1 cellular context compared by ENCODE assay signal in the genomic region with DNA sequence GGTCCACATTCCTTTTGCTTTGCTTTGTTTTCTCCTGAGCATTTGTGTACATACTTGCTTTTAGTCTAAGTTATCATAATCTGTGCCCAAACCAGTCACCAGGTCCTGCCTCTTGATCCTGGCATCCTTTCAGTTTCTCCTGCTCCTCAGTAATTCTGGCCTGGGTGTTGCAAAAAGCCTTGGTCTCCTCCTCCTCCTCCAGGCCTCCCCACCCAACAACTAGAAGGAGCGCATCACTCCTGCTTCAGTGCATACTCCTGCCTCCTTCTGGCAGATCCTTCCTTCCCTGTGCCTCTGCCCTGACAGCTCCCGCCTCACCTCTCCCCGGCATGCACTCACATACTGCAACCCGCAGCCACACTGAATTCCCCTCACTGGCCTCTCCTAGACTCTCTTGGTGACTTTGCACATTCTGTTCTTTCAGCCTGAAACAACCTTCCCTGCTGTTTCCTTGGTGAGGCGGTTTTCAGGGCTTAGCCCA.
TF ChIP-seq lines count a peak whose summit lies in the region.

No MANE protein-coding gene starts in this region.

TF ChIP-seq in HCT116, 20 proteins besides CTCF, POLR2A, EP300 and RAD21:
- TF ChIP-seq, protein P1, sequence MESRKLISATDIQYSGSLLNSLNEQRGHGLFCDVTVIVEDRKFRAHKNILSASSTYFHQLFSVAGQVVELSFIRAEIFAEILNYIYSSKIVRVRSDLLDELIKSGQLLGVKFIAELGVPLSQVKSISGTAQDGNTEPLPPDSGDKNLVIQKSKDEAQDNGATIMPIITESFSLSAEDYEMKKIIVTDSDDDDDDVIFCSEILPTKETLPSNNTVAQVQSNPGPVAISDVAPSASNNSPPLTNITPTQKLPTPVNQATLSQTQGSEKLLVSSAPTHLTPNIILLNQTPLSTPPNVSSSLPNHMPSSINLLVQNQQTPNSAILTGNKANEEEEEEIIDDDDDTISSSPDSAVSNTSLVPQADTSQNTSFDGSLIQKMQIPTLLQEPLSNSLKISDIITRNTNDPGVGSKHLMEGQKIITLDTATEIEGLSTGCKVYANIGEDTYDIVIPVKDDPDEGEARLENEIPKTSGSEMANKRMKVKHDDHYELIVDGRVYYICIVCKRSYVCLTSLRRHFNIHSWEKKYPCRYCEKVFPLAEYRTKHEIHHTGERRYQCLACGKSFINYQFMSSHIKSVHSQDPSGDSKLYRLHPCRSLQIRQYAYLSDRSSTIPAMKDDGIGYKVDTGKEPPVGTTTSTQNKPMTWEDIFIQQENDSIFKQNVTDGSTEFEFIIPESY (IDR thresholded peaks at IDR 0.05; ENCODE audit: extremely low read depth, insufficient replicate concordance, low read length) = no peak
- no peak for TF ChIP-seq EGR1 (IDR thresholded peaks at IDR 0.05; ENCODE audit: low read depth)
